ENCODE assay signal across 29 cellular contexts in genomic region chr19:39164289-39164688, GRCh38. TPM values are rescaled to one million over a fixed set of nuclear protein-coding genes. Genes with fewer than 3 reads are reported as not detected.
DNase-seq lines count a peak whose midpoint lies in the region; ATAC-seq and TF ChIP-seq lines count a peak whose summit lies in the region.
"Had no signal": no experiment of that assay in that cellular context is flagged by ENCODE, and none has a peak within 500 bp of the region (broad histone marks: within the 10 kb centered on the region; RNA-seq: fewer than 3 reads in every experiment).

No MANE protein-coding gene starts in this region.

- H3K4me1 ChIP-seq in Caco-2 (peaks cover 36% of the 10 kb centered on the region), endodermal cell (ENCODE audit: control insufficient read depth, insufficient read depth, low read length) (no peaks in the 10 kb centered on the region)
- H3K4me1 ChIP-seq: HAP-1 had no signal

- no peak overlapping the region for H3K9ac ChIP-seq in endodermal cell (ENCODE audit: extremely low read depth, low read length, poor library complexity, severe bottlenecking)
- H3K9ac ChIP-seq: KMS-11 had no signal

- no peaks in the 10 kb centered on the region for H3K27me3 ChIP-seq in Caco-2 (replicated peaks; ENCODE audit: control insufficient read depth, insufficient read depth, low read length)
- H3K27me3 ChIP-seq in endodermal cell (ENCODE audit: control insufficient read depth, insufficient read depth, low read length, poor library complexity, severe bottlenecking): no peaks in the 10 kb centered on the region

- no peak for TF ChIP-seq CTCF in C4-2B (conservative IDR thresholded peaks at IDR 0.05)
- no peak for TF ChIP-seq CTCF in Caco-2 (IDR thresholded peaks at IDR 0.05; ENCODE audit: insufficient read depth in 1 of 2, low read depth in 1 of 2, low read length in 1 of 2, severe bottlenecking in 1 of 2, unreplicated experiment in 1 of 2)
- no peak for TF ChIP-seq CTCF in endodermal cell (conservative IDR thresholded peaks at IDR 0.05)

- H3K4me3 Mint-ChIP-seq in Caco-2 (ENCODE audit: unreplicated experiment): no peak overlapping the region
- H3K4me3 Mint-ChIP-seq in endodermal cell: no peak overlapping the region
- no peak overlapping the region for H3K4me3 Mint-ChIP-seq in stimulated activated naive B cell treated with anti-CD40 and anti-IgM and Interleukin-4, amounts not matched to agents 10 μg/mL and 1 μg/mL and 100 μg/mL, for 72 hours
- H3K4me3 Mint-ChIP-seq: CD4-positive, alpha-beta memory T cell; GM23338; IgD-negative memory B cell had no signal

- DNase-seq in Caco-2 (no peak), endodermal cell (no peak), 8988T (no peak), NCI-H524 (lab: John Stamatoyannopoulos, UW) (no peak)
- DNase-seq in stimulated activated naive B cell treated with anti-CD40 and anti-IgM and Interleukin-4, amounts not matched to agents 10 μg/mL and 1 μg/mL and 100 μg/mL, for 72 hours: no peak
- DNase-seq in activated naive CD4-positive, alpha-beta T cell treated with anti-CD3 and anti-CD28 coated beads, Interleukin-2, amount 50 U/mL, for 72 hours (ENCODE audit: low spot score in 2 of 2): no peak
- DNase-seq: ACHN; CD4-positive, alpha-beta memory T cell; COR-L47; EL; GDM1; MM.1S; NCI-H2029; NCI-H446; NCI-H526; NCI-H82; NK-92 treated with Interleukin-12 subunit alpha and Interleukin-12 subunit beta, amount 100 ng/mL, for 24 hours; PC-9; Right ventricle myocardium superior had no signal

- ATAC-seq in stimulated activated naive B cell treated with anti-CD40 and anti-IgM and Interleukin-4, amounts not matched to agents 10 μg/mL and 1 μg/mL and 100 μg/mL, for 72 hours (replicated peaks): no peak
- no peak for ATAC-seq in activated naive CD4-positive, alpha-beta T cell treated with anti-CD3 and anti-CD28 coated beads, Interleukin-2, amount 50 U/mL, for 72 hours
- ATAC-seq: GM12878, GM23338 had no signal

- H3K36me3 ChIP-seq in Caco-2 (ENCODE audit: control insufficient read depth, insufficient read depth, low read length) (peaks cover 2% of the 10 kb centered on the region; the same call in 1 of the 2 replicates), endodermal cell (ENCODE audit: control insufficient read depth, insufficient read depth, low read length) (no peaks in the 10 kb centered on the region)
- H3K36me3 ChIP-seq: HAP-1 had no signal

- H3K27me3 Mint-ChIP-seq in Caco-2 (ENCODE audit: insufficient read depth, unreplicated experiment): no peaks in the 10 kb centered on the region
- no peaks in the 10 kb centered on the region for H3K27me3 Mint-ChIP-seq in endodermal cell (ENCODE audit: insufficient read depth)
- no peaks in the 10 kb centered on the region for H3K27me3 Mint-ChIP-seq in stimulated activated naive B cell treated with anti-CD40 and anti-IgM and Interleukin-4, amounts not matched to agents 10 μg/mL and 1 μg/mL and 100 μg/mL, for 72 hours
- H3K27me3 Mint-ChIP-seq: CD4-positive, alpha-beta memory T cell; IgD-negative memory B cell had no signal

- H3K9me3 Mint-ChIP-seq in Caco-2 (ENCODE audit: unreplicated experiment) (no peaks in the 10 kb centered on the region), endodermal cell (no peaks in the 10 kb centered on the region)
- no peaks in the 10 kb centered on the region for H3K9me3 Mint-ChIP-seq in stimulated activated naive B cell treated with anti-CD40 and anti-IgM and Interleukin-4, amounts not matched to agents 10 μg/mL and 1 μg/mL and 100 μg/mL, for 72 hours
- H3K9me3 Mint-ChIP-seq in activated naive CD4-positive, alpha-beta T cell treated with anti-CD3 and anti-CD28 coated beads, Interleukin-2, amount 50 U/mL, for 72 hours: no peaks in the 10 kb centered on the region
- H3K9me3 Mint-ChIP-seq: CD4-positive, alpha-beta memory T cell; GM23338; IgD-negative memory B cell had no signal

- peak overlapping the region; percentile 96 for H3K27ac ChIP-seq in C4-2B
- no peak overlapping the region for H3K27ac ChIP-seq in endodermal cell (ENCODE audit: low read depth, low read length)
- H3K27ac ChIP-seq: HL-60, KMS-11, PC-9 had no signal

- no TSS peak for BruUV-seq in Caco-2 (replicated peaks; lab: Mats Ljungman, UMichigan)

- CTCF ChIA-PET in Caco-2 (lab: Charles Lee): interaction anchor here (0.9 kb wide), 1 partner anchor 42 kb away, joined by 3 read pairs; no protein-coding TSS in a partner anchor

- WGBS in endodermal cell (ENCODE audit: insufficient coverage in 1 of 2, insufficient read length in 1 of 2), 2 experiments: 93 to 100% methylated on average over 3 to 6 of the region's 6 CpGs

- intact Hi-C loops in Caco-2 (cut with micrococcal nuclease; ENCODE audit: unreplicated experiment): no loop called here

- peaks cover 40% of the 10 kb centered on the region for H3K36me3 Mint-ChIP-seq in Caco-2 (ENCODE audit: insufficient read depth, unreplicated experiment)
- peaks cover 5% of the 10 kb centered on the region for H3K36me3 Mint-ChIP-seq in endodermal cell (ENCODE audit: low read depth)
- H3K36me3 Mint-ChIP-seq in stimulated activated naive B cell treated with anti-CD40 and anti-IgM and Interleukin-4, amounts not matched to agents 10 μg/mL and 1 μg/mL and 100 μg/mL, for 72 hours: peaks cover 5 to 11% of the 10 kb centered on the region in 2 donors
- H3K36me3 Mint-ChIP-seq in activated naive CD4-positive, alpha-beta T cell treated with anti-CD3 and anti-CD28 coated beads, Interleukin-2, amount 50 U/mL, for 72 hours: no peaks in the 10 kb centered on the region
- H3K36me3 Mint-ChIP-seq: IgD-negative memory B cell had no signal

- no peak overlapping the region for H3K4me3 ChIP-seq in Caco-2 (ENCODE audit: low read depth, low read length)
- H3K4me3 ChIP-seq in endodermal cell (ENCODE audit: low read length): no peak overlapping the region
- H3K4me3 ChIP-seq: GM12878, GM23338, HAP-1, PC-9 had no signal

- H3K27ac Mint-ChIP-seq in Caco-2 (ENCODE audit: unreplicated experiment) (peak overlapping the region; percentile 75), endodermal cell (peak overlapping the region; percentile 79)
- H3K27ac Mint-ChIP-seq in stimulated activated naive B cell treated with anti-CD40 and anti-IgM and Interleukin-4, amounts not matched to agents 10 μg/mL and 1 μg/mL and 100 μg/mL, for 72 hours: peak overlapping the region; percentile 31
- H3K27ac Mint-ChIP-seq in activated naive CD4-positive, alpha-beta T cell treated with anti-CD3 and anti-CD28 coated beads, Interleukin-2, amount 50 U/mL, for 72 hours: peak overlapping the region in 1 of 2 donors; percentile 5
- H3K27ac Mint-ChIP-seq: GM23338, IgD-negative memory B cell had no signal

- peaks cover 34% of the 10 kb centered on the region for H3K4me1 Mint-ChIP-seq in Caco-2 (ENCODE audit: low read depth, unreplicated experiment)
- no peaks in the 10 kb centered on the region for H3K4me1 Mint-ChIP-seq in endodermal cell
- H3K4me1 Mint-ChIP-seq in stimulated activated naive B cell treated with anti-CD40 and anti-IgM and Interleukin-4, amounts not matched to agents 10 μg/mL and 1 μg/mL and 100 μg/mL, for 72 hours: peaks cover 10 to 24% of the 10 kb centered on the region in 2 donors

- POLR2A ChIA-PET in Caco-2 (lab: Charles Lee): no interaction called here

- H3K9me3 ChIP-seq in Caco-2: no peaks in the 10 kb centered on the region
- no peaks in the 10 kb centered on the region for H3K9me3 ChIP-seq in endodermal cell (ENCODE audit: control insufficient read depth, low read length)
- H3K9me3 ChIP-seq: HAP-1 had no signal

RNA-seq across cellular contexts. Expression of gene NCCRP1, which starts 32.5 kb away (rescaled TPM):
- 0.39 and 0.84 TPM in 2 replicates for total RNA-seq in Caco-2 (2022)
- total RNA-seq in endodermal cell: under 1 TPM; 0.40 to 0.53 TPM
- polyA plus RNA-seq in endodermal cell (2013, experiment 1 of 2): 0.71 TPM
- polyA plus RNA-seq in endodermal cell (2013, experiment 2 of 2): 1.2 TPM
- not detected for total RNA-seq in activated naive CD4-positive, alpha-beta T cell treated with anti-CD3 and anti-CD28 coated beads, Interleukin-2, amount 50 U/mL, for 72 hours
- total RNA-seq: CD4-positive, alpha-beta memory T cell; GM12878; Right ventricle myocardium superior had no signal
- polyA plus RNA-seq: CD4-positive, alpha-beta memory T cell; GM12878; IgD-negative memory B cell had no signal

RNA-seq across cellular contexts. Expression of gene PAK4, which starts 38.7 kb away (rescaled TPM):
- total RNA-seq in Caco-2 (2022) (98.6 and 112 TPM in 2 replicates), endodermal cell (10 to 100 TPM; 63.9 to 68.1 TPM)
- 59.4 TPM for polyA plus RNA-seq in endodermal cell (2013, experiment 1 of 2)
- 56.1 TPM for polyA plus RNA-seq in endodermal cell (2013, experiment 2 of 2)
- 10 to 100 TPM; 15.6 to 19.4 TPM for total RNA-seq in activated naive CD4-positive, alpha-beta T cell treated with anti-CD3 and anti-CD28 coated beads, Interleukin-2, amount 50 U/mL, for 72 hours

RNA-seq across cellular contexts. Expression of gene SYCN, which starts 39.8 kb away (rescaled TPM):
- total RNA-seq in Caco-2 (2022) (not detected in 2 replicates), endodermal cell (not detected)
- not detected for polyA plus RNA-seq in endodermal cell (2013, experiment 1 of 2)
- not detected for polyA plus RNA-seq in endodermal cell (2013, experiment 2 of 2)
- not detected for total RNA-seq in activated naive CD4-positive, alpha-beta T cell treated with anti-CD3 and anti-CD28 coated beads, Interleukin-2, amount 50 U/mL, for 72 hours
- total RNA-seq: CD4-positive, alpha-beta memory T cell; GM23338; PC-9; Right ventricle myocardium superior; RPMI7951; SK-MEL-5 had no signal
- polyA plus RNA-seq: BJ; CD4-positive, alpha-beta memory T cell; GM12878; GM23338; IgD-negative memory B cell had no signal
